ENCODE assay signal across 10 cellular contexts in genomic region chr6:107822154-107823046, GRCh38. TPM values are rescaled to one million over a fixed set of nuclear protein-coding genes. Genes with fewer than 3 reads are reported as not detected.
DNase-seq lines count a peak whose midpoint lies in the region; ATAC-seq, FAIRE-seq and TF ChIP-seq lines count a peak whose summit lies in the region.
"Had no signal": no experiment of that assay in that cellular context is flagged by ENCODE, and none has a peak within 500 bp of the region (broad histone marks: within the 10 kb centered on the region; RNA-seq: fewer than 3 reads in every experiment).

No MANE protein-coding gene starts in this region.

- ATAC-seq in A549 = no peak
- ATAC-seq in GM21619 (IDR thresholded peaks at IDR 0.05; ENCODE audit: unreplicated experiment) = peak; percentile 60
- no peak for ATAC-seq in T-helper 17 cell
- peak; percentile 17 for ATAC-seq in effector memory CD8-positive, alpha-beta T cell (replicated peaks)
- no peak for ATAC-seq in upper lobe of right lung

- H3K27ac ChIP-seq in A549 = no peak overlapping the region
- no peak overlapping the region for H3K27ac ChIP-seq in upper lobe of right lung
- H3K27ac ChIP-seq in suprapubic skin = no peak overlapping the region
- H3K27ac ChIP-seq: C4-2B had no signal

- H3K36me3 ChIP-seq in upper lobe of right lung (no peaks in the 10 kb centered on the region), suprapubic skin (no peaks in the 10 kb centered on the region)

- peaks cover 3% of the 10 kb centered on the region for H3K36me3 Mint-ChIP-seq in T-helper 17 cell (ENCODE audit: low read depth)
- peaks cover 61% of the 10 kb centered on the region for H3K36me3 Mint-ChIP-seq in effector memory CD8-positive, alpha-beta T cell (ENCODE audit: insufficient read depth)

- TF ChIP-seq POLR2A in A549 (IDR thresholded peaks at IDR 0.05; ENCODE audit: low read length) (no peak), suprapubic skin (IDR thresholded peaks at IDR 0.05) (no peak)

- TF ChIP-seq EP300 in A549 (IDR thresholded peaks at IDR 0.05) (no peak), suprapubic skin (IDR thresholded peaks at IDR 0.05) (no peak)

- CTCF ChIA-PET in A549 (lab: Yijun Ruan, JAX) = no interaction called here

- H3K27me3 ChIP-seq in upper lobe of right lung (peaks cover 11% of the 10 kb centered on the region), suprapubic skin (peaks cover 21% of the 10 kb centered on the region)

- no peak for DNase-seq in A549 (ENCODE audit: low read depth in 1 of 2, low spot score in 1 of 2)
- DNase-seq in T-helper 17 cell = peak in 2 of 3 donors; percentile 19 to 39
- peak; percentile 47 to 53 (median 49) for DNase-seq in effector memory CD8-positive, alpha-beta T cell
- DNase-seq in upper lobe of right lung = no peak
- no peak for DNase-seq in NCI-H510A treated with DMSO at 0.1 percent for 48 hours (lab: John Stamatoyannopoulos, UW)
- DNase-seq in HTR-8/SVneo (ENCODE audit: insufficient read length, low spot score) = no peak
- DNase-seq in suprapubic skin (ENCODE audit: low spot score in 2 of 2) = no peak

- H3K4me1 Mint-ChIP-seq in T-helper 17 cell = peaks cover 60% of the 10 kb centered on the region
- peaks cover 59 to 72% of the 10 kb centered on the region in 2 donors for H3K4me1 Mint-ChIP-seq in effector memory CD8-positive, alpha-beta T cell (ENCODE audit: low read depth in 2 of 2)

- TF ChIP-seq RAD21 in A549 (conservative IDR thresholded peaks at IDR 0.05 in 1 of 2, IDR thresholded peaks at IDR 0.05 in 1 of 2) = no peak

- H3K4me2 ChIP-seq in A549 = 0 out of 3 replicates have a peak overlapping the region, but pooled peaks have one; percentile 9

- H3K9me3 ChIP-seq in A549 (no peaks in the 10 kb centered on the region), T-helper 17 cell (ENCODE audit: control insufficient read depth, low read length, poor library complexity, severe bottlenecking) (no peaks in the 10 kb centered on the region), upper lobe of right lung (no peaks in the 10 kb centered on the region), suprapubic skin (no peaks in the 10 kb centered on the region)

- POLR2A ChIA-PET in A549 (lab: Yijun Ruan, JAX) = no interaction called here

- intact Hi-C loops in upper lobe of right lung (cut with DNase I) = no loop called here

- TF ChIP-seq CTCF in A549 (IDR thresholded peaks at IDR 0.05) = no peak
- no peak for TF ChIP-seq CTCF in upper lobe of right lung (IDR thresholded peaks at IDR 0.05)
- no peak for TF ChIP-seq CTCF in suprapubic skin (IDR thresholded peaks at IDR 0.05)

- no peak overlapping the region for H3K4me3 ChIP-seq in A549
- peak overlapping the region; percentile 17 for H3K4me3 ChIP-seq in upper lobe of right lung
- no peak overlapping the region for H3K4me3 ChIP-seq in suprapubic skin

- H3K4me1 ChIP-seq in A549 (no peaks in the 10 kb centered on the region; the same call in 2 of the 3 replicates), upper lobe of right lung (peaks cover 12% of the 10 kb centered on the region), suprapubic skin (peaks cover 26% of the 10 kb centered on the region)

- H3K27ac Mint-ChIP-seq in T-helper 17 cell = peak overlapping the region; percentile 100
- H3K27ac Mint-ChIP-seq in effector memory CD8-positive, alpha-beta T cell = peak overlapping the region; percentile 99

- peak overlapping the region; percentile 96 for H3K4me3 Mint-ChIP-seq in T-helper 17 cell
- H3K4me3 Mint-ChIP-seq in effector memory CD8-positive, alpha-beta T cell = peak overlapping the region; percentile 93 to 95

- no peaks in the 10 kb centered on the region for H3K9me3 Mint-ChIP-seq in effector memory CD8-positive, alpha-beta T cell
- H3K9me3 Mint-ChIP-seq: nephron had no signal

- FAIRE-seq in A549 (lab: Jason Lieb, UNC) (no peak), HTR-8/SVneo (lab: Jason Lieb, UNC) (no peak)

- WGBS in A549 (ENCODE audit: missing lambda C conversion rate) = 61% methylated on average over 9 of the region's 9 CpGs
- 77% methylated on average over 9 of the region's 9 CpGs for WGBS in suprapubic skin

- H3K27me3 Mint-ChIP-seq in T-helper 17 cell = no peaks in the 10 kb centered on the region
- H3K27me3 Mint-ChIP-seq in effector memory CD8-positive, alpha-beta T cell = no peaks in the 10 kb centered on the region

TF ChIP-seq in A549, 52 proteins besides CTCF, POLR2A, EP300 and RAD21:
- TF ChIP-seq, protein P1, sequence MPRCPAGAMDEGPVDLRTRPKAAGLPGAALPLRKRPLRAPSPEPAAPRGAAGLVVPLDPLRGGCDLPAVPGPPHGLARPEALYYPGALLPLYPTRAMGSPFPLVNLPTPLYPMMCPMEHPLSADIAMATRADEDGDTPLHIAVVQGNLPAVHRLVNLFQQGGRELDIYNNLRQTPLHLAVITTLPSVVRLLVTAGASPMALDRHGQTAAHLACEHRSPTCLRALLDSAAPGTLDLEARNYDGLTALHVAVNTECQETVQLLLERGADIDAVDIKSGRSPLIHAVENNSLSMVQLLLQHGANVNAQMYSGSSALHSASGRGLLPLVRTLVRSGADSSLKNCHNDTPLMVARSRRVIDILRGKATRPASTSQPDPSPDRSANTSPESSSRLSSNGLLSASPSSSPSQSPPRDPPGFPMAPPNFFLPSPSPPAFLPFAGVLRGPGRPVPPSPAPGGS (IDR thresholded peaks at IDR 0.05) = no peak
- TF ChIP-seq CHD4 (IDR thresholded peaks at IDR 0.05; ENCODE audit: borderline replicate concordance) = no peak

RNA-seq across cellular contexts. Expression of gene SCML4, which starts 1.7 kb away (rescaled TPM):
- polyA plus RNA-seq in A549 (2011; rRNA removed) = not detected in 2 replicates
- polyA plus RNA-seq in A549 (2012; cell fraction: cytosol; rRNA removed) = not detected in 2 replicates
- not detected in 2 replicates for polyA plus RNA-seq in A549 (2012; cell fraction: nucleus; rRNA removed)
- polyA plus RNA-seq in A549 (2017; fragmentation: RNase III; extraction: RNeasy Plus Mini Kit Qiagen cat#74134 plus additional on column Dnase treatment) = not detected in 3 replicates
- not detected in 2 replicates for polyA minus RNA-seq in A549 (2011; rRNA and poly(A)+ RNA removed)
- total RNA-seq in T-helper 17 cell = 10 to 100 TPM; 49.6 to 58.3 TPM
- 4.3 TPM for total RNA-seq in upper lobe of right lung
- total RNA-seq in suprapubic skin = 1 to 10 TPM in 1 of 4 donors, under 1 TPM in 2, not detected in 1; 0.42 to 1.6 (median 0.89) TPM

Comparison
In these comparisons a context has a peak if more than half of its experiments do, and no peak if none do; other contexts are left out.
1. ATAC-seq: peak in GM21619 (single experiment) and effector memory CD8-positive, alpha-beta T cell (single experiment); none in A549 (0 of 2), T-helper 17 cell (single experiment) and upper lobe of right lung (single experiment).
2. DNase-seq: peak in T-helper 17 cell (2 of 3) and effector memory CD8-positive, alpha-beta T cell (3 of 3); none in A549 (0 of 2), upper lobe of right lung (single experiment), NCI-H510A treated with DMSO at 0.1 percent for 48 hours (single experiment), HTR-8/SVneo (single experiment) and suprapubic skin (0 of 2).